1 cellular context compared by ENCODE assay signal in genomic region chr2:239267411-239267941, GRCh38.
TF ChIP-seq lines count a peak whose summit lies in the region.

No MANE protein-coding gene starts in this region.

TF ChIP-seq in K562, 482 proteins besides CTCF, POLR2A, EP300 and RAD21 (continued from another document):
- TF ChIP-seq ZBTB40 (IDR thresholded peaks at IDR 0.05) (0 out of 2 replicates have a peak, but pooled peaks have one; percentile 30), ZBTB40 (CRISPR knock-in tag; IDR thresholded peaks at IDR 0.05) (no peak), MAZ (CRISPR knock-in tag; conservative IDR thresholded peaks at IDR 0.05 in 1 of 2, IDR thresholded peaks at IDR 0.05 in 1 of 2) (peak in 1 of 2 experiments; percentile 39; a peak in 1 of 4 replicates), HINFP (tag; conservative IDR thresholded peaks at IDR 0.05; ENCODE audit: low read depth) (no peak), ETV1 (tag; conservative IDR thresholded peaks at IDR 0.05; ENCODE audit: low read depth) (peak; percentile 92), TEAD1 (CRISPR knock-in tag; IDR thresholded peaks at IDR 0.05) (peak in 1 of 2 experiments; percentile 41; a peak in 1 of 4 replicates), MEF2A (IDR thresholded peaks at IDR 0.05; ENCODE audit: control insufficient read depth, low read depth, low read length) (no peak), SMC3 (conservative IDR thresholded peaks at IDR 0.05; ENCODE audit: insufficient read depth, low read depth, low read length) (peak; percentile 51; the same call in 1 of the 2 replicates), ZFP36 (IDR thresholded peaks at IDR 0.05; ENCODE audit: low read depth, low read length, partially characterized antibody) (peak; percentile 61), TFE3 (CRISPR knock-in tag; IDR thresholded peaks at IDR 0.05) (no peak), SIN3A (IDR thresholded peaks at IDR 0.05; ENCODE audit: borderline replicate concordance in 2 of 2, control insufficient read depth in 1 of 2, low read depth in 2 of 2, low read length in 2 of 2) (no peak), CREM (IDR thresholded peaks at IDR 0.05; ENCODE audit: low read depth) (peak; percentile 29; the same call in 1 of the 2 replicates), GABPB2 (CRISPR knock-in tag; conservative IDR thresholded peaks at IDR 0.05) (no peak), GABPB1 (CRISPR knock-in tag; IDR thresholded peaks at IDR 0.05) (0 out of 2 replicates have a peak, but pooled peaks have one; percentile 21), HDAC2 (IDR thresholded peaks at IDR 0.05) (no peak)
